ENCODE assay signal across 1 cellular context in the genomic region with DNA sequence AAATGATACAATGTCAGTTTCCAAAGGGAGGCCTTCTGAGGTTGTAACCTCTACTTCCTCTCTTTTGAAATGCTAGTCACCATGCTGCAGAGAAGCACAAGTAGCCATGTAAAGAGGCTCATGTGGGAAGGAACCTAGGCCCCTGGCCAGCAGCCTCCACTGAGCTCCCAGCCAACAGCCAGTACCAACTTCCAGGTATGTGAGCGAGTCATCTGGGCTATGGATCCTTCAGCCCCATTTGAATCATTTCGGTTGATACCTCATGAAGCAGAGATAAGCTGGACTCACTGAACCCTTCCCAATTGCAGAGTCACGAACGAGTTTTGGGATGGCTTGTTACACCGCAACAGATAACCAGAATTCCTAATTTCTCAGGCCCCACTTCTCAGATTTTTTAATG.
TF ChIP-seq lines count a peak whose summit lies in the region.

No MANE protein-coding gene starts in this region.

TF ChIP-seq in H1, 55 proteins besides CTCF, POLR2A, EP300 and RAD21 (continued from another document):
- no peak for TF ChIP-seq POU5F1 (IDR thresholded peaks at IDR 0.05; ENCODE audit: low read depth, low read length)
- no peak for TF ChIP-seq SIN3A (conservative IDR thresholded peaks at IDR 0.05 in 1 of 2, IDR thresholded peaks at IDR 0.05 in 1 of 2; ENCODE audit: low read depth in 1 of 2, low read length in 2 of 2)
- no peak for TF ChIP-seq CHD2 (IDR thresholded peaks at IDR 0.05; ENCODE audit: low read length)
- TF ChIP-seq, protein P1, sequence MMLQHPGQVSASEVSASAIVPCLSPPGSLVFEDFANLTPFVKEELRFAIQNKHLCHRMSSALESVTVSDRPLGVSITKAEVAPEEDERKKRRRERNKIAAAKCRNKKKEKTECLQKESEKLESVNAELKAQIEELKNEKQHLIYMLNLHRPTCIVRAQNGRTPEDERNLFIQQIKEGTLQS (IDR thresholded peaks at IDR 0.05; ENCODE audit: insufficient read depth, low read depth, low read length): no peak
- TF ChIP-seq SIX5 (IDR thresholded peaks at IDR 0.05; ENCODE audit: low read depth, low read length): no peak
